Comparison of ENCODE assay signal across 18 cellular contexts in the genomic region with DNA sequence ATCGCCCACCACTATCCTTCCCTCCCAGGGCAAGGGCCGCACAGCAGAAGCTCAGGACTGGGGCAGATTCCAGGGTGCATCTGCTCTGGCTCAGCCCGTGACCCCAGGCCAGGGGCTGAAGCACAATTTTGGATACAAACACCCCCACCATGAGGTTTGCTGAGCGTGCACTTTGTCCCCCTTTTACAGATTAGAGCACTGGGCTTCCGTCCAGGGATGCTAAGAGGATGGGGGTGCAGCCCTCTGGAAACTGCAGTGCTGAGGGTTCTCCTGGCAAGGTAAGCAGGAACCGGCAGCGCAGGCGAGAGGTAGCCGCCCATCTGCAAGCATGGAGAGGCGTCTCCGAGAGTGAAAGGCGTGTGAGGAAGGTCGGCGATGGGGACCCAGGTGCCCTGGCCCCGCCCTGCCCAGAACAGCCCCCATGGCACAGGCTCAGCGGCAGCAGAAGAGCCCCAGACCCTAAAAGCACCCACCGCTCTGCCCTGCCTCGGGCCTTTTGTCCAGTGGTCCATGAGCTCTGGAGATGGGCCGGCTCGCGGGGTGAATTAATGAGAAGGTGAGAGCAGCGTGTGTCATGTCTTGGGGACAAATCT. TPM values are rescaled to one million over a fixed set of nuclear protein-coding genes. Genes with fewer than 3 reads are reported as not detected.
DNase-seq lines count a peak whose midpoint lies in the region; ATAC-seq, FAIRE-seq and TF ChIP-seq lines count a peak whose summit lies in the region.
"Had no signal": no experiment of that assay in that cellular context is flagged by ENCODE, and none has a peak within 500 bp of the region (broad histone marks: within the 10 kb centered on the region; RNA-seq: fewer than 3 reads in every experiment).

No MANE protein-coding gene starts in this region.

- H3K36me3 ChIP-seq in HepG2 (replicated peaks in 1 of 2; ENCODE audit: control insufficient read depth in 1 of 2, insufficient read depth in 2 of 2, low read length in 2 of 2), result no peaks in the 10 kb centered on the region
- H3K36me3 ChIP-seq in suprapubic skin, result no peaks in the 10 kb centered on the region

- H3K4me3 ChIP-seq in HepG2 (replicated peaks in 1 of 3; ENCODE audit: insufficient read depth in 1 of 3, low read depth in 2 of 3, low read length in 3 of 3) (no peak overlapping the region), suprapubic skin (no peak overlapping the region)

- H3K9me3 Mint-ChIP-seq in activated naive CD8-positive, alpha-beta T cell treated with anti-CD3 and anti-CD28 coated beads, Interleukin-2, amount 10 ng/mL, durations not matched to agents 7 days and 5 days, result no peaks in the 10 kb centered on the region
- no peaks in the 10 kb centered on the region for H3K9me3 Mint-ChIP-seq in activated naive CD8-positive, alpha-beta T cell treated with anti-CD3 and anti-CD28 coated beads, Interleukin-2, amount 50 U/mL, for 24 hours
- H3K9me3 Mint-ChIP-seq: CD4-positive, alpha-beta T cell had no signal

- TF ChIP-seq POLR2A in HepG2 (IDR thresholded peaks at IDR 0.05; ENCODE audit: insufficient read depth in 1 of 2, low read depth in 2 of 2, low read length in 2 of 2) (no peak), suprapubic skin (IDR thresholded peaks at IDR 0.05) (no peak)

- in situ Hi-C loops in HepG2 (cut with HindIII; ENCODE audit: extremely low pct_ligation_motif_present, low pct_unique_long_range_greater_than_20kb), result no loop called here

- POLR2A ChIA-PET in activated naive CD8-positive, alpha-beta T cell treated with anti-CD3 and anti-CD28 coated beads, Interleukin-2, amount 10 ng/mL, durations not matched to agents 7 days and 5 days (lab: Charles Lee), result no interaction called here
- POLR2A ChIA-PET in HepG2 (lab: Yijun Ruan, JAX), result no interaction called here

- no peaks in the 10 kb centered on the region for H3K36me3 Mint-ChIP-seq in activated naive CD8-positive, alpha-beta T cell treated with anti-CD3 and anti-CD28 coated beads, Interleukin-2, amount 10 ng/mL, durations not matched to agents 7 days and 5 days
- H3K36me3 Mint-ChIP-seq in activated naive CD8-positive, alpha-beta T cell treated with anti-CD3 and anti-CD28 coated beads, Interleukin-2, amount 50 U/mL, for 24 hours (ENCODE audit: low read depth), result no peaks in the 10 kb centered on the region

- TF ChIP-seq CTCF in HepG2 (CRISPR knock-in tag; IDR thresholded peaks at IDR 0.05) (no peak), suprapubic skin (IDR thresholded peaks at IDR 0.05) (no peak)

- H3K4me1 ChIP-seq in HepG2 (ENCODE audit: insufficient read depth, low read length) (no peaks in the 10 kb centered on the region), suprapubic skin (peaks cover 6% of the 10 kb centered on the region)

- ATAC-seq in activated naive CD8-positive, alpha-beta T cell treated with anti-CD3 and anti-CD28 coated beads, Interleukin-2, amount 10 ng/mL, durations not matched to agents 7 days and 5 days (ENCODE audit: low read depth), result no peak
- no peak for ATAC-seq in activated naive CD8-positive, alpha-beta T cell treated with anti-CD3 and anti-CD28 coated beads, Interleukin-2, amount 50 U/mL, for 24 hours
- ATAC-seq in HepG2 (no peak), HG03521 (IDR thresholded peaks at IDR 0.05; ENCODE audit: unreplicated experiment) (no peak)

- H3K9ac ChIP-seq in HepG2 (ENCODE audit: insufficient read depth, low read depth, low read length), result no peak overlapping the region

- TF ChIP-seq RAD21 in HepG2 (CRISPR knock-in tag; IDR thresholded peaks at IDR 0.05), result no peak

- no peak for FAIRE-seq in HepG2 (lab: Jason Lieb, UNC)
- FAIRE-seq: GM12892, RCC 7860 had no signal

- 6% methylated on average over 13 of the region's 22 CpGs for WGBS in HepG2 (ENCODE audit: low lambda C conversion rate)
- 88% methylated on average over 22 of the region's 22 CpGs for WGBS in suprapubic skin

- no peaks in the 10 kb centered on the region for H3K4me1 Mint-ChIP-seq in activated naive CD8-positive, alpha-beta T cell treated with anti-CD3 and anti-CD28 coated beads, Interleukin-2, amount 10 ng/mL, durations not matched to agents 7 days and 5 days
- no peaks in the 10 kb centered on the region for H3K4me1 Mint-ChIP-seq in activated naive CD8-positive, alpha-beta T cell treated with anti-CD3 and anti-CD28 coated beads, Interleukin-2, amount 50 U/mL, for 24 hours

- H2AFZ ChIP-seq in HepG2 (ENCODE audit: low read length), result no peak overlapping the region

- H3K9me3 ChIP-seq in HepG2 (ENCODE audit: low read length) (no peaks in the 10 kb centered on the region), suprapubic skin (no peaks in the 10 kb centered on the region)

- BruUV-seq in HepG2 (replicated peaks; lab: Mats Ljungman, UMichigan), result no TSS peak

- H3K79me2 ChIP-seq in HepG2 (ENCODE audit: insufficient read depth, low read length), result no peaks in the 10 kb centered on the region

- TF ChIP-seq EP300 in HepG2 (IDR thresholded peaks at IDR 0.05; ENCODE audit: low read depth in 2 of 2, low read length in 2 of 2) (no peak), HepG2 (CRISPR knock-in tag; IDR thresholded peaks at IDR 0.05; ENCODE audit: borderline replicate concordance) (no peak), suprapubic skin (IDR thresholded peaks at IDR 0.05) (no peak)

- intact Hi-C loops in HepG2 (cut with micrococcal nuclease; ENCODE audit: unreplicated experiment), result no loop called here

- H3K27ac Mint-ChIP-seq in activated naive CD8-positive, alpha-beta T cell treated with anti-CD3 and anti-CD28 coated beads, Interleukin-2, amount 10 ng/mL, durations not matched to agents 7 days and 5 days, result no peak overlapping the region
- H3K27ac Mint-ChIP-seq in activated naive CD8-positive, alpha-beta T cell treated with anti-CD3 and anti-CD28 coated beads, Interleukin-2, amount 50 U/mL, for 24 hours, result no peak overlapping the region
- H3K27ac Mint-ChIP-seq: CD4-positive, alpha-beta T cell had no signal

- H3K27me3 Mint-ChIP-seq in activated naive CD8-positive, alpha-beta T cell treated with anti-CD3 and anti-CD28 coated beads, Interleukin-2, amount 10 ng/mL, durations not matched to agents 7 days and 5 days, result no peaks in the 10 kb centered on the region
- H3K27me3 Mint-ChIP-seq in activated naive CD8-positive, alpha-beta T cell treated with anti-CD3 and anti-CD28 coated beads, Interleukin-2, amount 50 U/mL, for 24 hours, result peaks cover 3% of the 10 kb centered on the region

- CTCF ChIA-PET in HepG2 (lab: Yijun Ruan, JAX; ENCODE audit: low intra/inter-chr PET ratio, low total read pairs), result no interaction called here

- H4K20me1 ChIP-seq in HepG2 (ENCODE audit: insufficient read depth, low read length), result no peaks in the 10 kb centered on the region

- no peak overlapping the region for H3K4me3 Mint-ChIP-seq in activated naive CD8-positive, alpha-beta T cell treated with anti-CD3 and anti-CD28 coated beads, Interleukin-2, amount 10 ng/mL, durations not matched to agents 7 days and 5 days
- no peak overlapping the region for H3K4me3 Mint-ChIP-seq in activated naive CD8-positive, alpha-beta T cell treated with anti-CD3 and anti-CD28 coated beads, Interleukin-2, amount 50 U/mL, for 24 hours
- H3K4me3 Mint-ChIP-seq: CD4-positive, alpha-beta T cell had no signal

- H3K27ac ChIP-seq in HepG2 (ENCODE audit: extremely low read length, insufficient read depth, low read length) (no peak overlapping the region), suprapubic skin (no peak overlapping the region)

- peak; percentile 14 for DNase-seq in activated naive CD8-positive, alpha-beta T cell treated with anti-CD3 and anti-CD28 coated beads, Interleukin-2, amount 10 ng/mL, durations not matched to agents 7 days and 5 days
- no peak for DNase-seq in activated naive CD8-positive, alpha-beta T cell treated with anti-CD3 and anti-CD28 coated beads, Interleukin-2, amount 50 U/mL, for 24 hours
- peak; percentile 72 for DNase-seq in RPMI8226
- DNase-seq in HepG2 (ENCODE audit: low spot score), result no peak
- peak; percentile 40 to 65 for DNase-seq in suprapubic skin (ENCODE audit: low spot score in 2 of 2)
- no peak for DNase-seq in hippocampal formation (lab: John Stamatoyannopoulos, UW)
- DNase-seq: AML-193, DND-41, GDM1, NCI-H1417, NCI-H2029, NCI-H2171 treated with DMSO at 0.1 percent for 48 hours, NCI-H82 had no signal

- no peak overlapping the region for H3K4me2 ChIP-seq in HepG2 (ENCODE audit: low read depth, low read length)

- peaks cover 0 to 26% of the 10 kb centered on the region in 2 experiments; a peak in 2 of 5 replicates for H3K27me3 ChIP-seq in HepG2 (ENCODE audit: control insufficient read depth in 1 of 2, insufficient read depth in 2 of 2, low read length in 2 of 2)
- peaks cover 36% of the 10 kb centered on the region for H3K27me3 ChIP-seq in suprapubic skin

RNA-seq across cellular contexts. Expression of gene OLFM1, which starts 54.5 kb away (rescaled TPM):
- total RNA-seq in activated naive CD8-positive, alpha-beta T cell treated with anti-CD3 and anti-CD28 coated beads, Interleukin-2, amount 10 ng/mL, durations not matched to agents 7 days and 5 days, result not detected
- total RNA-seq in HepG2 (2016; rRNA removed; fragmentation: Illumina TruSeq; extraction: Trizol) (not detected in 2 replicates), suprapubic skin (10 to 100 TPM in 2 of 4 donors, 1 to 10 TPM in 2; 4.0 to 15.4 (median 11.7) TPM)
- not detected in 2 replicates for total RNA-seq in HepG2 (2016; cell fraction: cytosol; rRNA removed; fragmentation: Illumina TruSeq; extraction: Trizol; ENCODE audit: low read depth)
- not detected in 2 replicates for total RNA-seq in HepG2 (2016; cell fraction: insoluble cytoplasmic fraction; rRNA removed; fragmentation: Illumina TruSeq; extraction: Trizol)
- total RNA-seq in HepG2 (2016; cell fraction: membrane; rRNA removed; fragmentation: Illumina TruSeq; extraction: Trizol), result not detected in 2 replicates
- not detected in 2 replicates for total RNA-seq in HepG2 (2016; cell fraction: nucleus; rRNA removed; fragmentation: Illumina TruSeq; extraction: Trizol)
- polyA plus RNA-seq in HepG2 (2011; rRNA removed), result 0.03 TPM in 1 of 2 replicates, not detected in the other
- not detected in 2 replicates for polyA plus RNA-seq in HepG2 (2011; cell fraction: cytosol; rRNA removed)
- polyA plus RNA-seq in HepG2 (2011; cell fraction: nucleus; rRNA removed), result not detected in 2 replicates
- not detected in 2 replicates for polyA plus RNA-seq in HepG2 (2012)
- polyA plus RNA-seq in HepG2 (2016; cell fraction: cytosol; fragmentation: Illumina TruSeq; extraction: Trizol; ENCODE audit: low read depth), result 0.08 TPM in 1 of 2 replicates, not detected in the other
- polyA plus RNA-seq in HepG2 (2016; cell fraction: insoluble cytoplasmic fraction; fragmentation: Illumina TruSeq; extraction: Trizol; ENCODE audit: low read depth), result not detected in 2 replicates
- not detected in 2 replicates for polyA plus RNA-seq in HepG2 (2016; cell fraction: membrane; fragmentation: Illumina TruSeq; extraction: Trizol; ENCODE audit: low read depth)
- polyA plus RNA-seq in HepG2 (2016; cell fraction: nucleus; fragmentation: Illumina TruSeq; extraction: Trizol; ENCODE audit: insufficient read depth, low read depth), result not detected in 2 replicates
- polyA minus RNA-seq in HepG2 (2011; rRNA and poly(A)+ RNA removed; ENCODE audit: low replicate concordance), result 12.4 TPM in 1 of 2 replicates, not detected in the other
- polyA minus RNA-seq in HepG2 (2011; cell fraction: cytosol; rRNA and poly(A)+ RNA removed), result not detected in 2 replicates
- polyA minus RNA-seq in HepG2 (2011; cell fraction: nucleus; rRNA and poly(A)+ RNA removed), result not detected in 2 replicates
- total RNA-seq: CD4-positive, alpha-beta T cell; LHCN-M2 had no signal

Comparison
In these comparisons a context has a peak if more than half of its experiments do, and no peak if none do; other contexts are left out.
1. DNase-seq: peak in activated naive CD8-positive, alpha-beta T cell treated with anti-CD3 and anti-CD28 coated beads, Interleukin-2, amount 10 ng/mL, durations not matched to agents 7 days and 5 days (single experiment), RPMI8226 (single experiment) and suprapubic skin (2 of 2); none in activated naive CD8-positive, alpha-beta T cell treated with anti-CD3 and anti-CD28 coated beads, Interleukin-2, amount 50 U/mL, for 24 hours (single experiment), HepG2 (single experiment) and hippocampal formation (0 of 2).
2. RNA of gene OLFM1, which starts 54.5 kb away (total RNA-seq): 4.0 to 15.4 TPM in suprapubic skin; not detected in activated naive CD8-positive, alpha-beta T cell treated with anti-CD3 and anti-CD28 coated beads, Interleukin-2, amount 10 ng/mL, durations not matched to agents 7 days and 5 days and not detected in HepG2; every median in the first group is over 4 times any median in the second.